28 cellular contexts compared by ENCODE assay signal in the genomic region with DNA sequence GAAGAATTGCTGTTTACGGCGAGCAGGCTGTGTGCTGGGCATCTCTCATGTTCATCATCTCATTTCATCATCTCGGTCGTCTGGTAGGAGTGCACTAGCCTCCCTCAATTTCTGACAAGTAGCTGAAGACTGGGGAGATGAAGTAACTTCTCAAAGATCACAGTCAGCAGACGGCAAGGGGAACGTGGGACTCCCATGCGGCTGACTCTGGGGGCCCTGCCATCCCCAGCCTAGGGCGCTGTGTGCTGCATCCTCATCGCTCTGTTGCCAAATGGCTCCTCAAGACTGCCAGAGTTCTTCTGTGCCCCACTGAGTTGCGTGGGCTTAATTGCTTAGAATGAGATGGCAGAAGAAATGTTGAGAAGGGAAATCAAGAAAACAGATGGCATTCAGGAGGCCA.
"Had no signal": no experiment of that assay in that cellular context is flagged by ENCODE, and none has a peak within 500 bp of the region (broad histone marks: within the 10 kb centered on the region; RNA-seq: fewer than 3 reads in every experiment).

No MANE protein-coding gene starts in this region.

- H3K36me3 Mint-ChIP-seq: immature natural killer cell; mesothelial cell of epicardium; naive B cell; natural killer cell; stimulated activated memory B cell treated with anti-CD40 and anti-IgM and Interleukin-4, amounts not matched to agents 10 μg/mL and 1 μg/mL and 100 μg/mL, for 72 hours had no signal

- H3K27me3 ChIP-seq: right atrium auricular region, right lobe of liver, testis, thyroid gland, transverse colon, upper lobe of left lung, vagina had no signal

- H3K4me2 ChIP-seq: smooth muscle cell had no signal

- H3K4me3 Mint-ChIP-seq: immature natural killer cell; mesothelial cell of epicardium; natural killer cell; stimulated activated memory B cell treated with anti-CD40 and anti-IgM and Interleukin-4, amounts not matched to agents 10 μg/mL and 1 μg/mL and 100 μg/mL, for 72 hours had no signal

- H3K4me1 ChIP-seq: left lung, lower lobe of right lung, parathyroid adenoma, right atrium auricular region, right lobe of liver, stomach, testis, thyroid gland, transverse colon, upper lobe of left lung, vagina had no signal

- H2AFZ ChIP-seq: parathyroid adenoma had no signal

- DNase-seq: hypothalamus; immature natural killer cell; kidney; left lung; lower lobe of right lung; mammary epithelial cell; mesenchymal stem cell; naive B cell; natural killer cell; occipital lobe; stimulated activated CD4-positive, alpha-beta T cell treated with anti-CD3 and anti-CD28 coated beads, Interleukin-1b, Interleukin-23, amount 100 ng/mL, for 48 hours; stimulated activated CD4-positive, alpha-beta T cell treated with anti-CD3 and anti-CD28 coated beads, Interleukin-2, amount 100 ng/mL, for 48 hours; stimulated activated CD4-positive, alpha-beta T cell treated with anti-CD3 and anti-CD28 coated beads, Interleukin-4, amount 100 ng/mL, for 4 hours; stimulated activated CD8-positive, alpha-beta memory T cell treated with anti-CD3 and anti-CD28 coated beads, Interleukin-4, amount 100 ng/mL, for 48 hours; stimulated activated naive CD8-positive, alpha-beta T cell treated with anti-CD3 and anti-CD28 coated beads, Interleukin-15, Interleukin-2, amounts not matched to agents 100 U/mL and 50 U/mL, for 24 hours; stomach; testis; thyroid gland; transverse colon had no signal

- H3K9me3 Mint-ChIP-seq: immature natural killer cell; naive B cell; natural killer cell; stimulated activated memory B cell treated with anti-CD40 and anti-IgM and Interleukin-4, amounts not matched to agents 10 μg/mL and 1 μg/mL and 100 μg/mL, for 72 hours had no signal

- H3K4me3 ChIP-seq: left lung, lower lobe of right lung, right atrium auricular region, right lobe of liver, smooth muscle cell, stomach, testis, thyroid gland, transverse colon, upper lobe of left lung, vagina had no signal

- H3K27ac ChIP-seq: left lung, lower lobe of right lung, neutrophil, parathyroid adenoma, right atrium auricular region, right lobe of liver, stomach, testis, thyroid gland, transverse colon, upper lobe of left lung, vagina had no signal

- H3K4me1 Mint-ChIP-seq: mesothelial cell of epicardium, natural killer cell had no signal

- H3K27ac Mint-ChIP-seq: immature natural killer cell; mesothelial cell of epicardium; natural killer cell; stimulated activated memory B cell treated with anti-CD40 and anti-IgM and Interleukin-4, amounts not matched to agents 10 μg/mL and 1 μg/mL and 100 μg/mL, for 72 hours had no signal

- H3K9me3 ChIP-seq: left lung, lower lobe of right lung, neutrophil, right atrium auricular region, right lobe of liver, stomach, testis, thyroid gland, transverse colon, upper lobe of left lung, vagina had no signal

- H3K9ac ChIP-seq: parathyroid adenoma had no signal

- H3K36me3 ChIP-seq: left lung, lower lobe of right lung, neutrophil, right atrium auricular region, right lobe of liver, stomach, thyroid gland, transverse colon, upper lobe of left lung, vagina had no signal
